In genomic region chr11:62435741-62436485, GRCh38 we compare ENCODE assay signal across 1 cellular context.
TF ChIP-seq lines count a peak whose summit lies in the region.

No MANE protein-coding gene starts in this region.

TF ChIP-seq in HepG2, 621 proteins besides CTCF, POLR2A, EP300 and RAD21:
- TF ChIP-seq, protein P1, sequence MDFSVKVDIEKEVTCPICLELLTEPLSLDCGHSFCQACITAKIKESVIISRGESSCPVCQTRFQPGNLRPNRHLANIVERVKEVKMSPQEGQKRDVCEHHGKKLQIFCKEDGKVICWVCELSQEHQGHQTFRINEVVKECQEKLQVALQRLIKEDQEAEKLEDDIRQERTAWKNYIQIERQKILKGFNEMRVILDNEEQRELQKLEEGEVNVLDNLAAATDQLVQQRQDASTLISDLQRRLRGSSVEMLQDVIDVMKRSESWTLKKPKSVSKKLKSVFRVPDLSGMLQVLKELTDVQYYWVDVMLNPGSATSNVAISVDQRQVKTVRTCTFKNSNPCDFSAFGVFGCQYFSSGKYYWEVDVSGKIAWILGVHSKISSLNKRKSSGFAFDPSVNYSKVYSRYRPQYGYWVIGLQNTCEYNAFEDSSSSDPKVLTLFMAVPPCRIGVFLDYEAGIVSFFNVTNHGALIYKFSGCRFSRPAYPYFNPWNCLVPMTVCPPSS (IDR thresholded peaks at IDR 0.05): no peak
- TF ChIP-seq ZBTB38 (CRISPR knock-in tag; IDR thresholded peaks at IDR 0.05) (0 out of 2 replicates have a peak, but pooled peaks have one; percentile 14), ELF3 (CRISPR knock-in tag; IDR thresholded peaks at IDR 0.05) (0 out of 2 replicates have a peak, but pooled peaks have one; percentile 29), ZNF292 (CRISPR knock-in tag; IDR thresholded peaks at IDR 0.05; ENCODE audit: borderline replicate concordance, low read depth) (0 out of 2 replicates have a peak, but pooled peaks have one; percentile 28)
